ENCODE assay signal across 1 cellular context in genomic region chrX:2391869-2392606, GRCh38.
TF ChIP-seq lines count a peak whose summit lies in the region.

No MANE protein-coding gene starts in this region.

TF ChIP-seq in HepG2, 621 proteins besides CTCF, POLR2A, EP300 and RAD21 (continued from another document and continues in another):
- no peak for TF ChIP-seq ZNF414 (CRISPR knock-in tag; IDR thresholded peaks at IDR 0.05)
- no peak for TF ChIP-seq ZFP1 (CRISPR knock-in tag; IDR thresholded peaks at IDR 0.05)
- TF ChIP-seq TAF15 (IDR thresholded peaks at IDR 0.05; ENCODE audit: low read depth, low read length, poor library complexity, severe bottlenecking): no peak
- peak; percentile 54; the same call in 1 of the 2 replicates for TF ChIP-seq KDM2A (CRISPR knock-in tag; IDR thresholded peaks at IDR 0.05; ENCODE audit: borderline replicate concordance, low read depth)
- peak; percentile 50; the same call in 1 of the 2 replicates for TF ChIP-seq HDAC1 (CRISPR knock-in tag; IDR thresholded peaks at IDR 0.05)
- TF ChIP-seq ZNF337 (CRISPR knock-in tag; IDR thresholded peaks at IDR 0.05; ENCODE audit: borderline replicate concordance, low read depth): no peak
- no peak for TF ChIP-seq ZNF512 (CRISPR knock-in tag; IDR thresholded peaks at IDR 0.05)
- peak; percentile 61; the same call in 1 of the 2 replicates for TF ChIP-seq JUND (CRISPR knock-in tag; IDR thresholded peaks at IDR 0.05)
- peak; percentile 65; the same call in 1 of the 2 replicates for TF ChIP-seq GFI1 (CRISPR knock-in tag; IDR thresholded peaks at IDR 0.05; ENCODE audit: borderline replicate concordance)
- 0 out of 2 replicates have a peak, but pooled peaks have one; percentile 17 for TF ChIP-seq KAT8 (CRISPR knock-in tag; IDR thresholded peaks at IDR 0.05)
- 0 out of 2 replicates have a peak, but pooled peaks have one; percentile 18 for TF ChIP-seq ZMYM3 (CRISPR knock-in tag; IDR thresholded peaks at IDR 0.05)
- TF ChIP-seq PHF8 (CRISPR knock-in tag; IDR thresholded peaks at IDR 0.05): no peak
- TF ChIP-seq MAFK (conservative IDR thresholded peaks at IDR 0.05 in 1 of 2, IDR thresholded peaks at IDR 0.05 in 1 of 2; ENCODE audit: low read length in 2 of 2): peak; percentile 99 to 100
- TF ChIP-seq GLI4 (CRISPR knock-in tag; IDR thresholded peaks at IDR 0.05; ENCODE audit: borderline replicate concordance): no peak
- TF ChIP-seq ZNF281 (CRISPR knock-in tag; IDR thresholded peaks at IDR 0.05; ENCODE audit: borderline replicate concordance): peak; percentile 36; the same call in 1 of the 2 replicates
- peak; percentile 41 for TF ChIP-seq SALL1 (CRISPR knock-in tag; IDR thresholded peaks at IDR 0.05)
- TF ChIP-seq SYNCRIP (IDR thresholded peaks at IDR 0.05; ENCODE audit: insufficient read depth, low read depth, low read length): no peak
- peak; percentile 55; the same call in 1 of the 2 replicates for TF ChIP-seq ZNF362 (CRISPR knock-in tag; IDR thresholded peaks at IDR 0.05; ENCODE audit: borderline replicate concordance)
- 0 out of 2 replicates have a peak, but pooled peaks have one; percentile 18 for TF ChIP-seq ETV5 (CRISPR knock-in tag; IDR thresholded peaks at IDR 0.05; ENCODE audit: borderline replicate concordance)
- no peak for TF ChIP-seq ATF7 (IDR thresholded peaks at IDR 0.05)
- no peak for TF ChIP-seq ATF7 (CRISPR knock-in tag; IDR thresholded peaks at IDR 0.05)
- no peak for TF ChIP-seq SRSF1 (optimal IDR thresholded peaks at IDR 0.05; ENCODE audit: low read depth, low read length)
- no peak for TF ChIP-seq MEIS2 (CRISPR knock-in tag; IDR thresholded peaks at IDR 0.05)
- no peak for TF ChIP-seq SOX6 (IDR thresholded peaks at IDR 0.05)
- TF ChIP-seq SOX6 (CRISPR knock-in tag; IDR thresholded peaks at IDR 0.05): peak; percentile 19; the same call in 1 of the 2 replicates
- TF ChIP-seq PAWR (CRISPR knock-in tag; IDR thresholded peaks at IDR 0.05; ENCODE audit: borderline replicate concordance): no peak
- peak; percentile 37; the same call in 1 of the 2 replicates for TF ChIP-seq HDAC2 (CRISPR knock-in tag; IDR thresholded peaks at IDR 0.05)
- TF ChIP-seq MLXIP (CRISPR knock-in tag; IDR thresholded peaks at IDR 0.05; ENCODE audit: borderline replicate concordance): no peak
- no peak for TF ChIP-seq ZNF460 (CRISPR knock-in tag; IDR thresholded peaks at IDR 0.05; ENCODE audit: borderline replicate concordance)
- peak; percentile 64; the same call in 1 of the 2 replicates for TF ChIP-seq KDM1A (CRISPR knock-in tag; IDR thresholded peaks at IDR 0.05)
- TF ChIP-seq ZBTB40 (IDR thresholded peaks at IDR 0.05): no peak
- TF ChIP-seq ZBTB40 (CRISPR knock-in tag; IDR thresholded peaks at IDR 0.05): 0 out of 2 replicates have a peak, but pooled peaks have one; percentile 40
- no peak for TF ChIP-seq GATAD1 (CRISPR knock-in tag; IDR thresholded peaks at IDR 0.05)
- TF ChIP-seq MIXL1 (CRISPR knock-in tag; IDR thresholded peaks at IDR 0.05): 0 out of 2 replicates have a peak, but pooled peaks have one; percentile 45
- 0 out of 2 replicates have a peak, but pooled peaks have one; percentile 23 for TF ChIP-seq ZSCAN9 (CRISPR knock-in tag; IDR thresholded peaks at IDR 0.05; ENCODE audit: borderline replicate concordance)
- peak; percentile 92 for TF ChIP-seq CEBPB (IDR thresholded peaks at IDR 0.05; ENCODE audit: borderline replicate concordance, low read depth, low read length)
- TF ChIP-seq MAFG (CRISPR knock-in tag; IDR thresholded peaks at IDR 0.05): peak; percentile 96
- peak; percentile 73 for TF ChIP-seq ZNF263 (CRISPR knock-in tag; IDR thresholded peaks at IDR 0.05)
- TF ChIP-seq DPF2 (CRISPR knock-in tag; IDR thresholded peaks at IDR 0.05; ENCODE audit: borderline replicate concordance, low read depth): no peak
- no peak for TF ChIP-seq MAF1 (CRISPR knock-in tag; IDR thresholded peaks at IDR 0.05; ENCODE audit: borderline replicate concordance)
- peak; percentile 59; the same call in 1 of the 2 replicates for TF ChIP-seq SP5 (CRISPR knock-in tag; IDR thresholded peaks at IDR 0.05; ENCODE audit: borderline replicate concordance, low read depth)
- peak; percentile 39; the same call in 1 of the 2 replicates for TF ChIP-seq ZNF12 (CRISPR knock-in tag; IDR thresholded peaks at IDR 0.05)
- TF ChIP-seq SAP130 (CRISPR knock-in tag; IDR thresholded peaks at IDR 0.05; ENCODE audit: low read depth): peak; percentile 62
